ENCODE assay signal across 1 cellular context in the genomic region with DNA sequence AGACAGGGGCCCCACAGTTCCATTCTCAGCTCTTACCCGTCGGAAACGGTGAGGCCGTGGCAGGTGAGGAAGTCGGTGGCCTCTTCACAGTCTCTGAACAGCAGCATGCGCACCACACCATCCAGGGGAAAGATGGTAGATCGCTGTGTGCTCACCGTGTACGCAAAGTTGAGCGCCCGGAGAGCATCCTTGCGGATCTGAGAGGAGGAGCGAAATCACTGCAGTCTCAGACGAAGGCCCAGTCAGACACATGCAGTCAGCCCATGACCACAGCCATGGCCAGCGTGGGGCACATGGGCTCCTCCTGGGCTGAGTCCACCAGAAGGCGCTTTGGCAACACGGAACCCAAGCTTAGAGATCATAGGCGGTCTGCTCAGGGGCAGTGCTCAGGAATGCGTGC.
TF ChIP-seq lines count a peak whose summit lies in the region.

No MANE protein-coding gene starts in this region.

TF ChIP-seq in HepG2, 621 proteins besides CTCF, POLR2A, EP300 and RAD21:
- TF ChIP-seq STAG1 (CRISPR knock-in tag; IDR thresholded peaks at IDR 0.05) (0 out of 2 replicates have a peak, but pooled peaks have one; percentile 19), TCF12 (IDR thresholded peaks at IDR 0.05) (no peak), TCF12 (CRISPR knock-in tag; IDR thresholded peaks at IDR 0.05) (no peak), ZMYM3 (CRISPR knock-in tag; IDR thresholded peaks at IDR 0.05) (no peak), HDAC6 (IDR thresholded peaks at IDR 0.05; ENCODE audit: low read depth, low read length) (no peak), ZMYM2 (CRISPR knock-in tag; IDR thresholded peaks at IDR 0.05) (no peak), MXD4 (CRISPR knock-in tag; IDR thresholded peaks at IDR 0.05) (no peak), SUZ12 (IDR thresholded peaks at IDR 0.05; ENCODE audit: low read depth, low read length) (no peak), ZNF224 (CRISPR knock-in tag; IDR thresholded peaks at IDR 0.05) (no peak), TMF1 (CRISPR knock-in tag; IDR thresholded peaks at IDR 0.05; ENCODE audit: low read depth) (no peak), ARNTL (CRISPR knock-in tag; IDR thresholded peaks at IDR 0.05) (no peak), ZNF207 (IDR thresholded peaks at IDR 0.05; ENCODE audit: borderline replicate concordance) (no peak), AGO2 (optimal IDR thresholded peaks at IDR 0.05; ENCODE audit: low read depth, low read length) (peak; percentile 58), ZNF17 (CRISPR knock-in tag; IDR thresholded peaks at IDR 0.05) (no peak)
- TF ChIP-seq, protein P1, sequence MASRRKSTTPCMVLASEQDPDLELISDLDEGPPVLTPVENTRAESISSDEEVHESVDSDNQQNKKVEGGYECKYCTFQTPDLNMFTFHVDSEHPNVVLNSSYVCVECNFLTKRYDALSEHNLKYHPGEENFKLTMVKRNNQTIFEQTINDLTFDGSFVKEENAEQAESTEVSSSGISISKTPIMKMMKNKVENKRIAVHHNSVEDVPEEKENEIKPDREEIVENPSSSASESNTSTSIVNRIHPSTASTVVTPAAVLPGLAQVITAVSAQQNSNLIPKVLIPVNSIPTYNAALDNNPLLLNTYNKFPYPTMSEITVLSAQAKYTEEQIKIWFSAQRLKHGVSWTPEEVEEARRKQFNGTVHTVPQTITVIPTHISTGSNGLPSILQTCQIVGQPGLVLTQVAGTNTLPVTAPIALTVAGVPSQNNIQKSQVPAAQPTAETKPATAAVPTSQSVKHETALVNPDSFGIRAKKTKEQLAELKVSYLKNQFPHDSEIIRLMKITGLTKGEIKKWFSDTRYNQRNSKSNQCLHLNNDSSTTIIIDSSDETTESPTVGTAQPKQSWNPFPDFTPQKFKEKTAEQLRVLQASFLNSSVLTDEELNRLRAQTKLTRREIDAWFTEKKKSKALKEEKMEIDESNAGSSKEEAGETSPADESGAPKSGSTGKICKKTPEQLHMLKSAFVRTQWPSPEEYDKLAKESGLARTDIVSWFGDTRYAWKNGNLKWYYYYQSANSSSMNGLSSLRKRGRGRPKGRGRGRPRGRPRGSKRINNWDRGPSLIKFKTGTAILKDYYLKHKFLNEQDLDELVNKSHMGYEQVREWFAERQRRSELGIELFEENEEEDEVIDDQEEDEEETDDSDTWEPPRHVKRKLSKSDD (CRISPR knock-in tag; IDR thresholded peaks at IDR 0.05; ENCODE audit: low read depth): no peak
- TF ChIP-seq, protein P2, sequence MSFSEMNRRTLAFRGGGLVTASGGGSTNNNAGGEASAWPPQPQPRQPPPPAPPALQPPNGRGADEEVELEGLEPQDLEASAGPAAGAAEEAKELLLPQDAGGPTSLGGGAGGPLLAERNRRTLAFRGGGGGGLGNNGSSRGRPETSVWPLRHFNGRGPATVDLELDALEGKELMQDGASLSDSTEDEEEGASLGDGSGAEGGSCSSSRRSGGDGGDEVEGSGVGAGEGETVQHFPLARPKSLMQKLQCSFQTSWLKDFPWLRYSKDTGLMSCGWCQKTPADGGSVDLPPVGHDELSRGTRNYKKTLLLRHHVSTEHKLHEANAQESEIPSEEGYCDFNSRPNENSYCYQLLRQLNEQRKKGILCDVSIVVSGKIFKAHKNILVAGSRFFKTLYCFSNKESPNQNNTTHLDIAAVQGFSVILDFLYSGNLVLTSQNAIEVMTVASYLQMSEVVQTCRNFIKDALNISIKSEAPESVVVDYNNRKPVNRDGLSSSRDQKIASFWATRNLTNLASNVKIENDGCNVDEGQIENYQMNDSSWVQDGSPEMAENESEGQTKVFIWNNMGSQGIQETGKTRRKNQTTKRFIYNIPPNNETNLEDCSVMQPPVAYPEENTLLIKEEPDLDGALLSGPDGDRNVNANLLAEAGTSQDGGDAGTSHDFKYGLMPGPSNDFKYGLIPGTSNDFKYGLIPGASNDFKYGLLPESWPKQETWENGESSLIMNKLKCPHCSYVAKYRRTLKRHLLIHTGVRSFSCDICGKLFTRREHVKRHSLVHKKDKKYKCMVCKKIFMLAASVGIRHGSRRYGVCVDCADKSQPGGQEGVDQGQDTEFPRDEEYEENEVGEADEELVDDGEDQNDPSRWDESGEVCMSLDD (CRISPR knock-in tag; IDR thresholded peaks at IDR 0.05; ENCODE audit: borderline replicate concordance): no peak
- TF ChIP-seq, protein P3, sequence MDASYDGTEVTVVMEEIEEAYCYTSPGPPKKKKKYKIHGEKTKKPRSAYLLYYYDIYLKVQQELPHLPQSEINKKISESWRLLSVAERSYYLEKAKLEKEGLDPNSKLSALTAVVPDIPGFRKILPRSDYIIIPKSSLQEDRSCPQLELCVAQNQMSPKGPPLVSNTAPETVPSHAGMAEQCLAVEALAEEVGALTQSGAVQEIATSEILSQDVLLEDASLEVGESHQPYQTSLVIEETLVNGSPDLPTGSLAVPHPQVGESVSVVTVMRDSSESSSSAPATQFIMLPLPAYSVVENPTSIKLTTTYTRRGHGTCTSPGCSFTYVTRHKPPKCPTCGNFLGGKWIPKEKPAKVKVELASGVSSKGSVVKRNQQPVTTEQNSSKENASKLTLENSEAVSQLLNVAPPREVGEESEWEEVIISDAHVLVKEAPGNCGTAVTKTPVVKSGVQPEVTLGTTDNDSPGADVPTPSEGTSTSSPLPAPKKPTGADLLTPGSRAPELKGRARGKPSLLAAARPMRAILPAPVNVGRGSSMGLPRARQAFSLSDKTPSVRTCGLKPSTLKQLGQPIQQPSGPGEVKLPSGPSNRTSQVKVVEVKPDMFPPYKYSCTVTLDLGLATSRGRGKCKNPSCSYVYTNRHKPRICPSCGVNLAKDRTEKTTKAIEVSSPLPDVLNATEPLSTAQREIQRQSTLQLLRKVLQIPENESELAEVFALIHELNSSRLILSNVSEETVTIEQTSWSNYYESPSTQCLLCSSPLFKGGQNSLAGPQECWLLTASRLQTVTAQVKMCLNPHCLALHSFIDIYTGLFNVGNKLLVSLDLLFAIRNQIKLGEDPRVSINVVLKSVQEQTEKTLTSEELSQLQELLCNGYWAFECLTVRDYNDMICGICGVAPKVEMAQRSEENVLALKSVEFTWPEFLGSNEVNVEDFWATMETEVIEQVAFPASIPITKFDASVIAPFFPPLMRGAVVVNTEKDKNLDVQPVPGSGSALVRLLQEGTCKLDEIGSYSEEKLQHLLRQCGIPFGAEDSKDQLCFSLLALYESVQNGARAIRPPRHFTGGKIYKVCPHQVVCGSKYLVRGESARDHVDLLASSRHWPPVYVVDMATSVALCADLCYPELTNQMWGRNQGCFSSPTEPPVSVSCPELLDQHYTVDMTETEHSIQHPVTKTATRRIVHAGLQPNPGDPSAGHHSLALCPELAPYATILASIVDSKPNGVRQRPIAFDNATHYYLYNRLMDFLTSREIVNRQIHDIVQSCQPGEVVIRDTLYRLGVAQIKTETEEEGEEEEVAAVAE (CRISPR knock-in tag; IDR thresholded peaks at IDR 0.05; ENCODE audit: borderline replicate concordance): no peak
- TF ChIP-seq, protein P4, sequence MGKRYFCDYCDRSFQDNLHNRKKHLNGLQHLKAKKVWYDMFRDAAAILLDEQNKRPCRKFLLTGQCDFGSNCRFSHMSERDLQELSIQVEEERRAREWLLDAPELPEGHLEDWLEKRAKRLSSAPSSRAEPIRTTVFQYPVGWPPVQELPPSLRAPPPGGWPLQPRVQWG (CRISPR knock-in tag; IDR thresholded peaks at IDR 0.05; ENCODE audit: borderline replicate concordance, low read depth): no peak
